In the genomic region with DNA sequence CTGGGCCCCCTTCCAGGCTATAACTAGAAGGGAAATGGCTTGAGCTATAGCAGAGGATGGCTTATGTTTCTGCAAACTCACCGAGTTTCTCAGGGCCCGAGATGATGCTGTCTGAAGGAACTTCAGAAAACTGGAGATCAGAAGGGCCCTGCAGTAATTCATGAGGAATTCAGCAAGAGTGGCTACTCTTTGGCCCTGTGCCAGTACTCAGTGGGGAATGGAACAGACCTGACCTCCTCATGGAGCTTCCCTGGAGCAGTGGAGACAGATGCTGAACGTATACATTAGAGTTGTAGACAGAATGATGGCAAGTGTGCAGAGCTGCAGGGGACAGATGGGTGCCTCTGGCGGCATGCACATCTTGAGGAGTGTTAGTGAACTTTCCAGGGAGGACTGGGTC, we compare ENCODE assay signal across 25 cellular contexts. TPM values are rescaled to one million over a fixed set of nuclear protein-coding genes. Genes with fewer than 3 reads are reported as not detected.
DNase-seq lines count a peak whose midpoint lies in the region; ATAC-seq and TF ChIP-seq lines count a peak whose summit lies in the region.
"Had no signal": no experiment of that assay in that cellular context is flagged by ENCODE, and none has a peak within 500 bp of the region (broad histone marks: within the 10 kb centered on the region; RNA-seq: fewer than 3 reads in every experiment).

No MANE protein-coding gene starts in this region.

- no peak for TF ChIP-seq CTCF in upper lobe of right lung (IDR thresholded peaks at IDR 0.05)

- peaks cover 17% of the 10 kb centered on the region for H3K27me3 ChIP-seq in upper lobe of right lung
- H3K27me3 ChIP-seq: BLaER1 treated with 17β-estradiol and CSF1 and Interleukin-3, amounts not matched to agents 10 nM and 100 nM had no signal

- H3K27ac ChIP-seq in upper lobe of right lung = no peak overlapping the region
- H3K27ac ChIP-seq: BLaER1 treated with 17β-estradiol and CSF1 and Interleukin-3, amounts not matched to agents 10 nM and 100 nM had no signal

- H3K4me1 Mint-ChIP-seq in activated T-cell treated with anti-CD3 and anti-CD28 coated beads, Interleukin-2, amount 50 U/mL, for 24 hours (ENCODE audit: low read depth) = no peaks in the 10 kb centered on the region

- DNase-seq in cardiac septum (ENCODE audit: low spot score) (peak; percentile 36), left ventricle myocardium superior (no peak), astrocyte of the hippocampus (ENCODE audit: low read depth, low spot score) (peak; percentile 34), glomerular visceral epithelial cell (ENCODE audit: extremely low spot score) (peak; percentile 28), upper lobe of right lung (peak; percentile 22), AG08396 (ENCODE audit: low spot score) (no peak), Ammon's horn (ENCODE audit: low spot score) (no peak)
- no peak for DNase-seq in activated T-cell treated with anti-CD3 and anti-CD28 coated beads, Interleukin-2, amount 50 U/mL, for 24 hours
- DNase-seq: CD8-positive, alpha-beta T cell; DND-41; GDM1; H9; MG63; NCI-H1048; NCI-H1436 treated with DMSO at 0.1 percent for 48 hours; NCI-H2029; NCI-H2171; NCI-H446 treated with DMSO at 0.1 percent for 48 hours; NCI-H774; PC-3; RPMI8226; SHP77 treated with DMSO at 0.1 percent for 48 hours had no signal

- intact Hi-C loops in cardiac septum (cut with DNase I) = loop anchor here (5.0 kb wide), 2 partner anchors 268 to 648 kb away; no protein-coding TSS in a partner anchor
- intact Hi-C loops in left ventricle myocardium superior (cut with micrococcal nuclease) = loop anchor here (5.0 to 10.0 kb wide), 2 partner anchors 265 to 323 kb away; no protein-coding TSS in a partner anchor
- intact Hi-C loops in upper lobe of right lung (cut with DNase I) = loop anchor here (5.0 kb wide), 1 partner anchor 328 kb away; no protein-coding TSS in a partner anchor

- no peaks in the 10 kb centered on the region for H3K9me3 ChIP-seq in upper lobe of right lung
- H3K9me3 ChIP-seq: MG63 had no signal

- no peaks in the 10 kb centered on the region for H3K36me3 Mint-ChIP-seq in activated T-cell treated with anti-CD3 and anti-CD28 coated beads, Interleukin-2, amount 50 U/mL, for 24 hours (ENCODE audit: low read depth)
- H3K36me3 Mint-ChIP-seq: CD8-positive, alpha-beta T cell had no signal

- H3K27me3 Mint-ChIP-seq in activated T-cell treated with anti-CD3 and anti-CD28 coated beads, Interleukin-2, amount 50 U/mL, for 24 hours = peaks cover 45% of the 10 kb centered on the region

- no peak overlapping the region for H3K4me3 Mint-ChIP-seq in activated T-cell treated with anti-CD3 and anti-CD28 coated beads, Interleukin-2, amount 50 U/mL, for 24 hours
- H3K4me3 Mint-ChIP-seq: CD8-positive, alpha-beta T cell; H9 had no signal

- no peak overlapping the region for H3K4me3 ChIP-seq in upper lobe of right lung
- H3K4me3 ChIP-seq: BLaER1 treated with 17β-estradiol and CSF1 and Interleukin-3, amounts not matched to agents 10 nM and 100 nM; MG63 had no signal

- H3K36me3 ChIP-seq in upper lobe of right lung = no peaks in the 10 kb centered on the region
- H3K36me3 ChIP-seq: BLaER1 treated with 17β-estradiol and CSF1 and Interleukin-3, amounts not matched to agents 10 nM and 100 nM; MG63 had no signal

- ATAC-seq in left ventricle myocardium superior (no peak), upper lobe of right lung (no peak)
- ATAC-seq: CD8-positive, alpha-beta T cell; PC-3; SK-N-SH treated with all-trans-retinoic acid at 6 μM for 48 hours had no signal

- H3K27ac Mint-ChIP-seq in activated T-cell treated with anti-CD3 and anti-CD28 coated beads, Interleukin-2, amount 50 U/mL, for 24 hours = no peak overlapping the region
- H3K27ac Mint-ChIP-seq: CD8-positive, alpha-beta T cell; H9 had no signal

- no peaks in the 10 kb centered on the region for H3K4me1 ChIP-seq in upper lobe of right lung

- no peaks in the 10 kb centered on the region for H3K9me3 Mint-ChIP-seq in activated T-cell treated with anti-CD3 and anti-CD28 coated beads, Interleukin-2, amount 50 U/mL, for 24 hours
- H3K9me3 Mint-ChIP-seq: CD8-positive, alpha-beta T cell had no signal

RNA-seq across cellular contexts. Expression of a gene that starts 17.3 kb away (rescaled TPM):
- total RNA-seq in cardiac septum (not detected), left ventricle myocardium superior (not detected), upper lobe of right lung (not detected)
- total RNA-seq: CD8-positive, alpha-beta T cell; H9; HT-29; PC-3 had no signal

Comparison
In these comparisons a context has a peak if more than half of its experiments do, and no peak if none do; other contexts are left out.
1. DNase-seq: peak in cardiac septum (single experiment), astrocyte of the hippocampus (single experiment), glomerular visceral epithelial cell (single experiment) and upper lobe of right lung (single experiment); none in left ventricle myocardium superior (single experiment), AG08396 (single experiment), Ammon's horn (single experiment) and activated T-cell treated with anti-CD3 and anti-CD28 coated beads, Interleukin-2, amount 50 U/mL, for 24 hours (single experiment).